1 cellular context compared by ENCODE assay signal in the genomic region with DNA sequence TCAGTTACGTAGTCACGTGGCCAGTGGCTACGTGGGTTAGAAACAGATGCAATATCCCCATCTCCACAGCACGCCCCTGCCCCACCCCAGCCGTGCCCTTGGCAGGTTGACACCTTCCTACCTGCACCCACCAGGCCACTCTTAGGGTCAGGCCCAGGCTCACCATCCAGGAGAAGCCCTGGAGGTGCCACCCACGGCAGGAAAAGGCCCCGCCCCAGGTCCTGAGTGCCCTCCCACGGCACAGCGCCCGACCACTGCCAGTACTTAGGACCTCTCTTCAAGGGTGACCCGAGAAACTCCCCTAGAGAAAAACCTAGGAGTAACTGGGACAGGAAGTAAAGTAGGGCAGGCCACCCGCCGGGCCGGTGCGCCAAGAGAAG.
TF ChIP-seq lines count a peak whose summit lies in the region.

No MANE protein-coding gene starts in this region.

TF ChIP-seq in H1, 55 proteins besides CTCF, POLR2A, EP300 and RAD21:
- TF ChIP-seq BRCA1 (IDR thresholded peaks at IDR 0.05; ENCODE audit: low read depth, low read length) (no peak), EGR1 (IDR thresholded peaks at IDR 0.05; ENCODE audit: borderline replicate concordance, low read depth, low read length) (no peak), HDAC2 (IDR thresholded peaks at IDR 0.05; ENCODE audit: borderline replicate concordance in 1 of 2, low read depth in 2 of 2, low read length in 2 of 2) (no peak), CREB1 (IDR thresholded peaks at IDR 0.05) (no peak), MAFK (IDR thresholded peaks at IDR 0.05; ENCODE audit: low read depth, low read length) (no peak), EZH2 (IDR thresholded peaks at IDR 0.05; ENCODE audit: low read depth, low read length, severe bottlenecking) (no peak), SIRT6 (IDR thresholded peaks at IDR 0.05; ENCODE audit: low read length) (no peak), SP4 (IDR thresholded peaks at IDR 0.05; ENCODE audit: low read length) (no peak), TAF1 (IDR thresholded peaks at IDR 0.05; ENCODE audit: low read depth, low read length) (no peak), POLR2AphosphoS5 (IDR thresholded peaks at IDR 0.05; ENCODE audit: low read depth, low read length) (no peak), NRF1 (IDR thresholded peaks at IDR 0.05; ENCODE audit: low read depth, low read length) (no peak), CHD1 (IDR thresholded peaks at IDR 0.05; ENCODE audit: low read depth, low read length) (no peak), RXRA (IDR thresholded peaks at IDR 0.05; ENCODE audit: insufficient read depth, low read depth, low read length) (no peak), POU5F1 (IDR thresholded peaks at IDR 0.05; ENCODE audit: low read depth, low read length) (no peak), KDM1A (IDR thresholded peaks at IDR 0.05; ENCODE audit: borderline replicate concordance, low read length) (no peak), CEBPB (IDR thresholded peaks at IDR 0.05; ENCODE audit: low read depth, low read length) (no peak), PHF8 (conservative IDR thresholded peaks at IDR 0.05; ENCODE audit: low read depth, low read length) (no peak), TEAD4 (IDR thresholded peaks at IDR 0.05; ENCODE audit: low read depth, low read length) (no peak)
- TF ChIP-seq, protein P1, sequence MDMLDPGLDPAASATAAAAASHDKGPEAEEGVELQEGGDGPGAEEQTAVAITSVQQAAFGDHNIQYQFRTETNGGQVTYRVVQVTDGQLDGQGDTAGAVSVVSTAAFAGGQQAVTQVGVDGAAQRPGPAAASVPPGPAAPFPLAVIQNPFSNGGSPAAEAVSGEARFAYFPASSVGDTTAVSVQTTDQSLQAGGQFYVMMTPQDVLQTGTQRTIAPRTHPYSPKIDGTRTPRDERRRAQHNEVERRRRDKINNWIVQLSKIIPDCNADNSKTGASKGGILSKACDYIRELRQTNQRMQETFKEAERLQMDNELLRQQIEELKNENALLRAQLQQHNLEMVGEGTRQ (IDR thresholded peaks at IDR 0.05; ENCODE audit: low read length): no peak
- TF ChIP-seq, protein P2, sequence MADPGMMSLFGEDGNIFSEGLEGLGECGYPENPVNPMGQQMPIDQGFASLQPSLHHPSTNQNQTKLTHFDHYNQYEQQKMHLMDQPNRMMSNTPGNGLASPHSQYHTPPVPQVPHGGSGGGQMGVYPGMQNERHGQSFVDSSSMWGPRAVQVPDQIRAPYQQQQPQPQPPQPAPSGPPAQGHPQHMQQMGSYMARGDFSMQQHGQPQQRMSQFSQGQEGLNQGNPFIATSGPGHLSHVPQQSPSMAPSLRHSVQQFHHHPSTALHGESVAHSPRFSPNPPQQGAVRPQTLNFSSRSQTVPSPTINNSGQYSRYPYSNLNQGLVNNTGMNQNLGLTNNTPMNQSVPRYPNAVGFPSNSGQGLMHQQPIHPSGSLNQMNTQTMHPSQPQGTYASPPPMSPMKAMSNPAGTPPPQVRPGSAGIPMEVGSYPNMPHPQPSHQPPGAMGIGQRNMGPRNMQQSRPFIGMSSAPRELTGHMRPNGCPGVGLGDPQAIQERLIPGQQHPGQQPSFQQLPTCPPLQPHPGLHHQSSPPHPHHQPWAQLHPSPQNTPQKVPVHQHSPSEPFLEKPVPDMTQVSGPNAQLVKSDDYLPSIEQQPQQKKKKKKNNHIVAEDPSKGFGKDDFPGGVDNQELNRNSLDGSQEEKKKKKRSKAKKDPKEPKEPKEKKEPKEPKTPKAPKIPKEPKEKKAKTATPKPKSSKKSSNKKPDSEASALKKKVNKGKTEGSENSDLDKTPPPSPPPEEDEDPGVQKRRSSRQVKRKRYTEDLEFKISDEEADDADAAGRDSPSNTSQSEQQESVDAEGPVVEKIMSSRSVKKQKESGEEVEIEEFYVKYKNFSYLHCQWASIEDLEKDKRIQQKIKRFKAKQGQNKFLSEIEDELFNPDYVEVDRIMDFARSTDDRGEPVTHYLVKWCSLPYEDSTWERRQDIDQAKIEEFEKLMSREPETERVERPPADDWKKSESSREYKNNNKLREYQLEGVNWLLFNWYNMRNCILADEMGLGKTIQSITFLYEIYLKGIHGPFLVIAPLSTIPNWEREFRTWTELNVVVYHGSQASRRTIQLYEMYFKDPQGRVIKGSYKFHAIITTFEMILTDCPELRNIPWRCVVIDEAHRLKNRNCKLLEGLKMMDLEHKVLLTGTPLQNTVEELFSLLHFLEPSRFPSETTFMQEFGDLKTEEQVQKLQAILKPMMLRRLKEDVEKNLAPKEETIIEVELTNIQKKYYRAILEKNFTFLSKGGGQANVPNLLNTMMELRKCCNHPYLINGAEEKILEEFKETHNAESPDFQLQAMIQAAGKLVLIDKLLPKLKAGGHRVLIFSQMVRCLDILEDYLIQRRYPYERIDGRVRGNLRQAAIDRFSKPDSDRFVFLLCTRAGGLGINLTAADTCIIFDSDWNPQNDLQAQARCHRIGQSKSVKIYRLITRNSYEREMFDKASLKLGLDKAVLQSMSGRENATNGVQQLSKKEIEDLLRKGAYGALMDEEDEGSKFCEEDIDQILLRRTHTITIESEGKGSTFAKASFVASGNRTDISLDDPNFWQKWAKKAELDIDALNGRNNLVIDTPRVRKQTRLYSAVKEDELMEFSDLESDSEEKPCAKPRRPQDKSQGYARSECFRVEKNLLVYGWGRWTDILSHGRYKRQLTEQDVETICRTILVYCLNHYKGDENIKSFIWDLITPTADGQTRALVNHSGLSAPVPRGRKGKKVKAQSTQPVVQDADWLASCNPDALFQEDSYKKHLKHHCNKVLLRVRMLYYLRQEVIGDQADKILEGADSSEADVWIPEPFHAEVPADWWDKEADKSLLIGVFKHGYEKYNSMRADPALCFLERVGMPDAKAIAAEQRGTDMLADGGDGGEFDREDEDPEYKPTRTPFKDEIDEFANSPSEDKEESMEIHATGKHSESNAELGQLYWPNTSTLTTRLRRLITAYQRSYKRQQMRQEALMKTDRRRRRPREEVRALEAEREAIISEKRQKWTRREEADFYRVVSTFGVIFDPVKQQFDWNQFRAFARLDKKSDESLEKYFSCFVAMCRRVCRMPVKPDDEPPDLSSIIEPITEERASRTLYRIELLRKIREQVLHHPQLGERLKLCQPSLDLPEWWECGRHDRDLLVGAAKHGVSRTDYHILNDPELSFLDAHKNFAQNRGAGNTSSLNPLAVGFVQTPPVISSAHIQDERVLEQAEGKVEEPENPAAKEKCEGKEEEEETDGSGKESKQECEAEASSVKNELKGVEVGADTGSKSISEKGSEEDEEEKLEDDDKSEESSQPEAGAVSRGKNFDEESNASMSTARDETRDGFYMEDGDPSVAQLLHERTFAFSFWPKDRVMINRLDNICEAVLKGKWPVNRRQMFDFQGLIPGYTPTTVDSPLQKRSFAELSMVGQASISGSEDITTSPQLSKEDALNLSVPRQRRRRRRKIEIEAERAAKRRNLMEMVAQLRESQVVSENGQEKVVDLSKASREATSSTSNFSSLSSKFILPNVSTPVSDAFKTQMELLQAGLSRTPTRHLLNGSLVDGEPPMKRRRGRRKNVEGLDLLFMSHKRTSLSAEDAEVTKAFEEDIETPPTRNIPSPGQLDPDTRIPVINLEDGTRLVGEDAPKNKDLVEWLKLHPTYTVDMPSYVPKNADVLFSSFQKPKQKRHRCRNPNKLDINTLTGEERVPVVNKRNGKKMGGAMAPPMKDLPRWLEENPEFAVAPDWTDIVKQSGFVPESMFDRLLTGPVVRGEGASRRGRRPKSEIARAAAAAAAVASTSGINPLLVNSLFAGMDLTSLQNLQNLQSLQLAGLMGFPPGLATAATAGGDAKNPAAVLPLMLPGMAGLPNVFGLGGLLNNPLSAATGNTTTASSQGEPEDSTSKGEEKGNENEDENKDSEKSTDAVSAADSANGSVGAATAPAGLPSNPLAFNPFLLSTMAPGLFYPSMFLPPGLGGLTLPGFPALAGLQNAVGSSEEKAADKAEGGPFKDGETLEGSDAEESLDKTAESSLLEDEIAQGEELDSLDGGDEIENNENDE (IDR thresholded peaks at IDR 0.05; ENCODE audit: insufficient replicate concordance, low read length): no peak
TF ChIP-seq in H1: peak in this region for 0.
